Comparison of ENCODE assay signal across 8 cellular contexts in the genomic region with DNA sequence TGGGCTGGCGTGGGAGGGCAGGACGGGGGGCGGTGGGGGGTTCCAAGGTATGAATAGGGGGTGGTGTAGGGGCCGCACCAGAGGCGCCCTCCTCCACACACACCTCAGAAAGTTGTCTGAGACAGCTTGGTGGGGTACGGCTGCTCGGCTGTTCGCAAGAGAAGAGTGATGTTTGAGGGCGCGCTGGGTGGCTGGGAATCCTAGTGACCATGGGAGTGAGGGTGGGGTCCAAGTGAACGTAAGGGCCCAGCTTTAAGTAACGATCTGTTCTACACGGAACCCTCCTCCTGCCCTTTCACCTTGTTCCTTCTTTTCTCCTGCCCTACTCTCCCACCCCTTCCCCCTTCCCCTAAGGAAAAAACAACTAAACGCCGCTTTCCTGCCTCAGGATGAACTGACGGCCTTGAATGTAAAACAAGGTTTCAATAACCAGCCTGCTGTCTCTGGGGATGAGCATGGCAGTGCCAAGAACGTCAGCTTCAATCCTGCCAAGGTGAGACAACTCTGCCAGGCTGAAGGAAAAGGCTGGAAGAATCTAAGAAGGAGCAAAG. TPM values are rescaled to one million over a fixed set of nuclear protein-coding genes. Genes with fewer than 3 reads are reported as not detected.
DNase-seq lines count a peak whose midpoint lies in the region; ATAC-seq and TF ChIP-seq lines count a peak whose summit lies in the region.

No MANE protein-coding gene starts in this region.

- TF ChIP-seq CTCF in BJ (IDR thresholded peaks at IDR 0.05; ENCODE audit: insufficient read depth, low read depth, low read length) (no peak), brain microvascular endothelial cell (IDR thresholded peaks at IDR 0.05; ENCODE audit: low read depth, low read length, missing control alignments) (no peak), right lobe of liver (IDR thresholded peaks at IDR 0.05) (no peak), upper lobe of right lung (IDR thresholded peaks at IDR 0.05) (no peak)

- POLR2A ChIA-PET in BJ (lab: Charles Lee): interaction anchor here (1.4 kb wide), 1 partner anchor 13 kb away, joined by 4 read pairs; the partner anchor contains the start of gene CXorf65

- DNase-seq in BJ (ENCODE audit: low read depth) (no peak), brain microvascular endothelial cell (no peak), right lobe of liver (no peak), upper lobe of right lung (no peak), hepatic stellate cell (ENCODE audit: low spot score) (no peak), foreskin melanocyte (no peak)

- H3K36me3 ChIP-seq in BJ (ENCODE audit: control insufficient read depth, insufficient read depth, low read length) (peaks cover 11% of the 10 kb centered on the region), brain microvascular endothelial cell (replicated peaks) (peaks cover 11% of the 10 kb centered on the region), right lobe of liver (peaks cover 0 to 18% (median 5%) of the 10 kb centered on the region in 4 donors), upper lobe of right lung (peaks cover 29% of the 10 kb centered on the region)

- in situ Hi-C loops in brain microvascular endothelial cell (cut with HindIII; ENCODE audit: low pct_ligation_motif_present, low sequenced_read_pairs): no loop called here

- WGBS in right lobe of liver (ENCODE audit: insufficient coverage, low coverage, low lambda C conversion rate, missing lambda C conversion rate): 33% methylated on average over 9 of the region's 17 CpGs

- H3K9me3 ChIP-seq in right lobe of liver (no peaks in the 10 kb centered on the region), upper lobe of right lung (no peaks in the 10 kb centered on the region)

- H3K27me3 ChIP-seq in BJ (ENCODE audit: control insufficient read depth, insufficient read depth, low read length): no peaks in the 10 kb centered on the region
- no peaks in the 10 kb centered on the region for H3K27me3 ChIP-seq in brain microvascular endothelial cell (replicated peaks)
- no peaks in the 10 kb centered on the region for H3K27me3 ChIP-seq in right lobe of liver
- no peaks in the 10 kb centered on the region for H3K27me3 ChIP-seq in upper lobe of right lung

- intact Hi-C loops in right lobe of liver (cut with DNase I) (no loop called here), upper lobe of right lung (cut with DNase I) (no loop called here)

- CTCF ChIA-PET in BJ (lab: Yijun Ruan, JAX): interaction anchor here (0.9 to 2.3 kb wide), 3 partner anchors 11 to 22 kb away, joined by 3 to 8 read pairs (median 3); partner anchors contain the start of gene CXorf65

- ATAC-seq in HG03439 (IDR thresholded peaks at IDR 0.05; ENCODE audit: unreplicated experiment): peak; percentile 19
- peak; percentile 31 to 42 (median 36) for ATAC-seq in right lobe of liver
- peak; percentile 43 for ATAC-seq in upper lobe of right lung
- no peak for ATAC-seq in GM21381 (IDR thresholded peaks at IDR 0.05; ENCODE audit: unreplicated experiment)

- H3K4me3 ChIP-seq in BJ (ENCODE audit: low read depth, low read length) (peak overlapping the region; percentile 69), brain microvascular endothelial cell (ENCODE audit: low read depth, low read length) (peak overlapping the region; percentile 69), right lobe of liver (peak overlapping the region; percentile 40 to 62 (median 57)), upper lobe of right lung (peak overlapping the region; percentile 58)

- H3K4me1 ChIP-seq in right lobe of liver: no peaks in the 10 kb centered on the region
- no peaks in the 10 kb centered on the region for H3K4me1 ChIP-seq in upper lobe of right lung

- H3K27ac ChIP-seq in brain microvascular endothelial cell (no peak overlapping the region), right lobe of liver (peak overlapping the region; percentile 62 to 74 (median 68)), upper lobe of right lung (peak overlapping the region; percentile 80)

- no peak for TF ChIP-seq POLR2A in right lobe of liver (IDR thresholded peaks at IDR 0.05)

RNA-seq across cellular contexts. Expression of gene MED12, which starts 0.7 kb away (rescaled TPM):
- polyA plus RNA-seq in BJ (2011; rRNA removed): 10.0 and 12.4 TPM in 2 replicates
- polyA minus RNA-seq in BJ (2011; rRNA and poly(A)+ RNA removed): 27.7 and 54.0 TPM in 2 replicates
- total RNA-seq in right lobe of liver (10 to 100 TPM in 5 of 6 experiments, 1 to 10 TPM in 1; 7.8 to 16.3 (median 12.5) TPM), upper lobe of right lung (48.5 TPM)

RNA-seq across cellular contexts. Expression of gene IL2RG, which starts 7.7 kb away (rescaled TPM):
- 0.13 TPM in 1 of 2 replicates, not detected in the other for polyA plus RNA-seq in BJ (2011; rRNA removed)
- polyA minus RNA-seq in BJ (2011; rRNA and poly(A)+ RNA removed): not detected in 2 replicates
- total RNA-seq in right lobe of liver (1 to 10 TPM in 5 of 6 experiments, under 1 TPM in 1; 0.64 to 4.0 (median 1.7) TPM), upper lobe of right lung (20.8 TPM)

RNA-seq across cellular contexts. Expression of gene CXorf65, which starts 12.5 kb away (rescaled TPM):
- polyA plus RNA-seq in BJ (2011; rRNA removed): not detected in 2 replicates
- polyA minus RNA-seq in BJ (2011; rRNA and poly(A)+ RNA removed): not detected in 2 replicates
- not detected for total RNA-seq in right lobe of liver
- not detected for total RNA-seq in upper lobe of right lung

RNA-seq across cellular contexts. Expression of gene FOXO4, which starts 23.4 kb away (rescaled TPM):
- 2.1 and 2.4 TPM in 2 replicates for polyA plus RNA-seq in BJ (2011; rRNA removed)
- 2.1 and 3.3 TPM in 2 replicates for polyA minus RNA-seq in BJ (2011; rRNA and poly(A)+ RNA removed)
- total RNA-seq in right lobe of liver (10 to 100 TPM in 2 of 6 experiments, 1 to 10 TPM in 4; 5.2 to 12.1 (median 8.5) TPM), upper lobe of right lung (31.6 TPM)

RNA-seq across cellular contexts. Expression of gene NLGN3, which starts 25.6 kb away (rescaled TPM):
- polyA plus RNA-seq in BJ (2011; rRNA removed): 0.22 and 0.27 TPM in 2 replicates
- polyA minus RNA-seq in BJ (2011; rRNA and poly(A)+ RNA removed): 0.10 and 0.19 TPM in 2 replicates
- total RNA-seq in right lobe of liver (under 1 TPM in 5 of 6 experiments, not detected in 1; 0.12 to 0.25 (median 0.14) TPM), upper lobe of right lung (0.69 TPM)
